Comparison of ENCODE assay signal across 11 cellular contexts in the genomic region with DNA sequence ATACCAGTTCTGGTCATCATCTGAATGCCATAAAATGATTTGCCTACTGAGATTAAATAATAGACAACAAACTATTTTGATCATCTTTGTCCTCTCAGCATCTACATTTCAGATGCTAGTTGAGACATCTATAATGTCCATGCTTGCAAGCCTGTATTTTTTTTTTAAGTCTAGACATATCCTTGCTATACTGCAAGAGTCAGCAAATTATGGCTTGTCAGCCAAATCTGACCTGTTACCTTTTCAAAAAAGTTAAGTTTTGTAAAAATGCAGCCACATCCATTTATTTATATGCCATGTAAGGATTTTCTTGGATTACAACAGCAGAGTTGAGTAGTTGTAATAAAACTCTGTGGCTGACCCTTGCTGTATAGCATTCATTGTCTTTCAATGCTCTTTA.
"Had no signal": no experiment of that assay in that cellular context is flagged by ENCODE, and none has a peak within 500 bp of the region (broad histone marks: within the 10 kb centered on the region; RNA-seq: fewer than 3 reads in every experiment).

No MANE protein-coding gene starts in this region.

- DNase-seq: GM23248, GOT3, H7, H9, HCEC 1CT, HFFc6 had no signal

- H3K9me3 ChIP-seq: HAP-1 had no signal

- H3K27ac ChIP-seq: GM23248 had no signal

- FAIRE-seq: H1, H54 had no signal

- H3K9ac ChIP-seq: GM23248 had no signal

- H3K4me1 ChIP-seq: HAP-1 had no signal

- H2AFZ ChIP-seq: GM23248, GM23338 had no signal

- ATAC-seq: GM23338, HCT116 had no signal

- H3K4me2 ChIP-seq: GM23338 had no signal

- H3K36me3 ChIP-seq: HAP-1 had no signal

- H3K4me3 ChIP-seq: GM23248, GM23338, HAP-1 had no signal
